8 cellular contexts compared by ENCODE assay signal in the genomic region with DNA sequence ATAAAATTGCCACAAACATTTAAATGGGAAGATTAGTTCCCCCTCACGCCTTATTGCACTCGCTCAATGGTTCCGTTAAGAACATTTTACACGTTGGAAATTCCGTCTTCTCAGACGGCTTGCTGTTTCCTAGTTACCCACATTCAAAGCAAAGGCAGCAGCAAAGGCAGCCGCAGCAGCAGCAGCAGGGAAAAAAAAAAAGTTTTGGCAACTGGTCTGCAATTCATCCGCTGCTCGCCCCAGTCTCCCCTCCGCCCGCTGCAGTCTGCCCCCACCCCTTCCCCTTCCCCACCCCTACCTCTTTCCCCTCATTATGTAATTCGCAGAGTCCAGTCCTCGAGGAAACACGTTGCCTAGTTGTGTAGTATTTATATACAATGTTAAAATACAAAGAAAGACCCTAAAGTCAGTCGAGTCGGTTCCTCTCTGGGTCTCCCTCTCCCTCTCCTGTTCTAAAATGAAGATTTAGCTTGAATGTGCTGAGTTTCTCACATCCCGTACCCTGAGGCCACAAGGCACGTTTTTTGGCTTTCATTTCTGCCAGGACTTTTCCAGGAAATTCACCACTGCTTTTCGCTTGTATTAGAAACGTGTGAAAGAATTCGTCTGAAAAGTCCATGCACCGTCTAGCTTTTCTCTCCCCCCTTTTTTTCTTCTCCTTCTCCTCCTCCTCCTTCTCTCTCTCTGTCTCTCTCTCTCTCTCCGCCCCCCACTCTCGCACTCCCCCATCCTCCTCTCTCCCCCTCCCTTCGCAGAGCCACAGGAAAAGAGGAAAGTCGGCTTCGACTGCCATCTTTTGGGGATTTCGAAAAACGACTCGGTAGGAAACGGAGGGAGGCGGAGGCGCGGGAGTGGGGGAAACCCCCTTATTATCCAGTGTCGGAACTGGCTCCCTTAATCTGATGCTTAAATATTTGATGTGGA.
DNase-seq lines count a peak whose midpoint lies in the region; ATAC-seq and TF ChIP-seq lines count a peak whose summit lies in the region.

No MANE protein-coding gene starts in this region.

- no peaks in the 10 kb centered on the region for H4K20me1 ChIP-seq in OCI-LY7 (ENCODE audit: insufficient read depth, low read length)

- no peak for ATAC-seq in stimulated activated naive CD8-positive, alpha-beta T cell treated with anti-CD3 and anti-CD28 coated beads, Interleukin-15, amount 100 ng/mL, for 72 hours
- ATAC-seq in HG02571 (IDR thresholded peaks at IDR 0.05; ENCODE audit: unreplicated experiment) (no peak), GM19467 (IDR thresholded peaks at IDR 0.05; ENCODE audit: unreplicated experiment) (no peak)

- WGBS in liver, result 1% methylated on average over 35 of the region's 35 CpGs

- peak overlapping the region in 1 of 2 donors; percentile 11 for H3K9ac ChIP-seq in liver (ENCODE audit: low read depth in 1 of 2, low read length in 2 of 2)

- no peak overlapping the region for H2AFZ ChIP-seq in OCI-LY7 (ENCODE audit: low read length)

- no peaks in the 10 kb centered on the region for H3K9me2 ChIP-seq in OCI-LY7 (ENCODE audit: insufficient read depth, low read length)

- intact Hi-C loops in CD14-positive monocyte (cut with micrococcal nuclease), result loop anchor here (5.0 to 10.0 kb wide), 2 partner anchors 140 to 143 kb away; a partner anchor contains a TSS
- intact Hi-C loops in OCI-LY7 (cut with micrococcal nuclease; ENCODE audit: unreplicated experiment), result no loop called here
- intact Hi-C loops in dorsolateral prefrontal cortex (cut with DNase I), result loop anchor here in 1 of 2 donors (2.0 to 5.0 kb wide), 2 partner anchors 140 to 933 kb away; a partner anchor contains a TSS

- no peaks in the 10 kb centered on the region for H3K36me3 ChIP-seq in OCI-LY7 (ENCODE audit: insufficient read depth, low read length)
- no peaks in the 10 kb centered on the region for H3K36me3 ChIP-seq in liver (ENCODE audit: control insufficient read depth in 4 of 4, insufficient read depth in 3 of 4, low read depth in 1 of 4, low read length in 3 of 4)

- CTCF ChIA-PET in OCI-LY7 (lab: Charles Lee; ENCODE audit: unreplicated experiment), result no interaction called here

- peaks cover 0 to 15% (median 8%) of the 10 kb centered on the region in 7 donors for H3K9me3 Mint-ChIP-seq in CD14-positive monocyte
- no peaks in the 10 kb centered on the region for H3K9me3 Mint-ChIP-seq in stimulated activated naive CD8-positive, alpha-beta T cell treated with anti-CD3 and anti-CD28 coated beads, Interleukin-15, amount 100 ng/mL, for 72 hours

- peak; percentile 88 to 89 for TF ChIP-seq RAD21 in liver (IDR thresholded peaks at IDR 0.05)

- H3K4me3 Mint-ChIP-seq in CD14-positive monocyte, result peak overlapping the region; percentile 65 to 89
- peak overlapping the region; percentile 55 to 66 for H3K4me3 Mint-ChIP-seq in stimulated activated naive CD8-positive, alpha-beta T cell treated with anti-CD3 and anti-CD28 coated beads, Interleukin-15, amount 100 ng/mL, for 72 hours

- H3K9me3 ChIP-seq in OCI-LY7 (ENCODE audit: low read length), result no peaks in the 10 kb centered on the region
- no peaks in the 10 kb centered on the region for H3K9me3 ChIP-seq in liver (ENCODE audit: control insufficient read depth in 4 of 4, low read length in 3 of 4)

- peaks cover 0 to 2% of the 10 kb centered on the region in 2 donors for H3K36me3 Mint-ChIP-seq in CD14-positive monocyte

- H3K27ac ChIP-seq in OCI-LY7 (ENCODE audit: low read depth, low read length, poor library complexity, severe bottlenecking), result no peak overlapping the region
- H3K27ac ChIP-seq in dorsolateral prefrontal cortex, result peak overlapping the region in 39 of 59 donors; percentile 21 to 89 (median 67)
- peak overlapping the region; percentile 17 to 73 for H3K27ac ChIP-seq in liver (ENCODE audit: low read depth in 1 of 2, low read length in 2 of 2)

- H3K27me3 ChIP-seq in dorsolateral prefrontal cortex (peaks cover 15 to 71% (median 50%) of the 10 kb centered on the region in 45 donors), liver (ENCODE audit: control insufficient read depth in 4 of 4, insufficient read depth in 4 of 4, low read length in 3 of 4) (peaks cover 0 to 21% (median 8%) of the 10 kb centered on the region in 4 donors)

- peak overlapping the region; percentile 30 for H3K4me3 ChIP-seq in OCI-LY7 (ENCODE audit: low read depth, low read length, poor library complexity, severe bottlenecking)
- H3K4me3 ChIP-seq in dorsolateral prefrontal cortex, result peak overlapping the region; percentile 24 to 72 (median 52)
- H3K4me3 ChIP-seq in liver (ENCODE audit: low read depth in 1 of 3, low read length in 3 of 3), result peak overlapping the region; percentile 21 to 79 (median 59)

- H3K27ac Mint-ChIP-seq in CD14-positive monocyte, result no peak overlapping the region
- H3K27ac Mint-ChIP-seq in stimulated activated naive CD8-positive, alpha-beta T cell treated with anti-CD3 and anti-CD28 coated beads, Interleukin-15, amount 100 ng/mL, for 72 hours, result no peak overlapping the region

- TF ChIP-seq CTCF in CD14-positive monocyte (IDR thresholded peaks at IDR 0.05), result no peak
- TF ChIP-seq CTCF in OCI-LY7 (conservative IDR thresholded peaks at IDR 0.05; ENCODE audit: low read length), result peak; percentile 40
- TF ChIP-seq CTCF in dorsolateral prefrontal cortex (IDR thresholded peaks at IDR 0.05 in 54 of 56, conservative IDR thresholded peaks at IDR 0.05 in 2 of 56; ENCODE audit: low read depth in 1 of 56, partially characterized antibody in 56 of 56), result peak in 55 of 56 donors; percentile 15 to 75 (median 53)
- TF ChIP-seq CTCF in liver (IDR thresholded peaks at IDR 0.05; ENCODE audit: low read depth, low read length, missing input control), result peak; percentile 51

- H3K79me2 ChIP-seq in OCI-LY7 (ENCODE audit: insufficient read depth, low read depth, low read length), result no peaks in the 10 kb centered on the region

- peaks cover 33% of the 10 kb centered on the region for H3K4me1 Mint-ChIP-seq in CD14-positive monocyte
- peaks cover 30% of the 10 kb centered on the region for H3K4me1 Mint-ChIP-seq in stimulated activated naive CD8-positive, alpha-beta T cell treated with anti-CD3 and anti-CD28 coated beads, Interleukin-15, amount 100 ng/mL, for 72 hours

- H3K27me3 Mint-ChIP-seq in CD14-positive monocyte (ENCODE audit: low read depth in 3 of 3), result peaks cover 25 to 63% (median 35%) of the 10 kb centered on the region in 3 donors
- peaks cover 71% of the 10 kb centered on the region for H3K27me3 Mint-ChIP-seq in stimulated activated naive CD8-positive, alpha-beta T cell treated with anti-CD3 and anti-CD28 coated beads, Interleukin-15, amount 100 ng/mL, for 72 hours

- H3K4me2 ChIP-seq in OCI-LY7 (ENCODE audit: low read length), result peak overlapping the region; percentile 54; the same call in 1 of the 2 replicates

- H3K4me1 ChIP-seq in OCI-LY7 (ENCODE audit: insufficient read depth, low read length, poor library complexity, severe bottlenecking), result no peaks in the 10 kb centered on the region
- peaks cover 5 to 34% (median 23%) of the 10 kb centered on the region in 4 donors for H3K4me1 ChIP-seq in liver (ENCODE audit: control insufficient read depth in 4 of 4, insufficient read depth in 4 of 4, low read length in 3 of 4)

- DNase-seq in CD14-positive monocyte (ENCODE audit: low spot score) (no peak), HuH-7 (ENCODE audit: low spot score) (peak; percentile 87), OCI-LY7 (ENCODE audit: low spot score) (peak; percentile 16), dorsolateral prefrontal cortex (peak in 5 of 10 donors; percentile 55 to 80 (median 69))
- no peak for DNase-seq in stimulated activated naive CD8-positive, alpha-beta T cell treated with anti-CD3 and anti-CD28 coated beads, Interleukin-15, amount 100 ng/mL, for 72 hours

- no TSS peak for BruUV-seq in OCI-LY7 (replicated peaks; lab: Mats Ljungman, UMichigan)

- POLR2A ChIA-PET in OCI-LY7 (lab: Charles Lee), result no interaction called here

TF ChIP-seq in liver, 16 proteins besides CTCF, POLR2A, EP300 and RAD21:
- no peak for TF ChIP-seq HNF4G (IDR thresholded peaks at IDR 0.05)
- TF ChIP-seq TAF1 (conservative IDR thresholded peaks at IDR 0.05), result peak; percentile 33
- TF ChIP-seq YY1 (IDR thresholded peaks at IDR 0.05), result no peak
- TF ChIP-seq, protein P1, sequence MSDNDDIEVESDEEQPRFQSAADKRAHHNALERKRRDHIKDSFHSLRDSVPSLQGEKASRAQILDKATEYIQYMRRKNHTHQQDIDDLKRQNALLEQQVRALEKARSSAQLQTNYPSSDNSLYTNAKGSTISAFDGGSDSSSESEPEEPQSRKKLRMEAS (IDR thresholded peaks at IDR 0.05), result peak; percentile 12
- TF ChIP-seq, protein P2, sequence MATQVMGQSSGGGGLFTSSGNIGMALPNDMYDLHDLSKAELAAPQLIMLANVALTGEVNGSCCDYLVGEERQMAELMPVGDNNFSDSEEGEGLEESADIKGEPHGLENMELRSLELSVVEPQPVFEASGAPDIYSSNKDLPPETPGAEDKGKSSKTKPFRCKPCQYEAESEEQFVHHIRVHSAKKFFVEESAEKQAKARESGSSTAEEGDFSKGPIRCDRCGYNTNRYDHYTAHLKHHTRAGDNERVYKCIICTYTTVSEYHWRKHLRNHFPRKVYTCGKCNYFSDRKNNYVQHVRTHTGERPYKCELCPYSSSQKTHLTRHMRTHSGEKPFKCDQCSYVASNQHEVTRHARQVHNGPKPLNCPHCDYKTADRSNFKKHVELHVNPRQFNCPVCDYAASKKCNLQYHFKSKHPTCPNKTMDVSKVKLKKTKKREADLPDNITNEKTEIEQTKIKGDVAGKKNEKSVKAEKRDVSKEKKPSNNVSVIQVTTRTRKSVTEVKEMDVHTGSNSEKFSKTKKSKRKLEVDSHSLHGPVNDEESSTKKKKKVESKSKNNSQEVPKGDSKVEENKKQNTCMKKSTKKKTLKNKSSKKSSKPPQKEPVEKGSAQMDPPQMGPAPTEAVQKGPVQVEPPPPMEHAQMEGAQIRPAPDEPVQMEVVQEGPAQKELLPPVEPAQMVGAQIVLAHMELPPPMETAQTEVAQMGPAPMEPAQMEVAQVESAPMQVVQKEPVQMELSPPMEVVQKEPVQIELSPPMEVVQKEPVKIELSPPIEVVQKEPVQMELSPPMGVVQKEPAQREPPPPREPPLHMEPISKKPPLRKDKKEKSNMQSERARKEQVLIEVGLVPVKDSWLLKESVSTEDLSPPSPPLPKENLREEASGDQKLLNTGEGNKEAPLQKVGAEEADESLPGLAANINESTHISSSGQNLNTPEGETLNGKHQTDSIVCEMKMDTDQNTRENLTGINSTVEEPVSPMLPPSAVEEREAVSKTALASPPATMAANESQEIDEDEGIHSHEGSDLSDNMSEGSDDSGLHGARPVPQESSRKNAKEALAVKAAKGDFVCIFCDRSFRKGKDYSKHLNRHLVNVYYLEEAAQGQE (IDR thresholded peaks at IDR 0.05), result no peak
- TF ChIP-seq FOXA2 (IDR thresholded peaks at IDR 0.05), result no peak
- TF ChIP-seq, protein P3, sequence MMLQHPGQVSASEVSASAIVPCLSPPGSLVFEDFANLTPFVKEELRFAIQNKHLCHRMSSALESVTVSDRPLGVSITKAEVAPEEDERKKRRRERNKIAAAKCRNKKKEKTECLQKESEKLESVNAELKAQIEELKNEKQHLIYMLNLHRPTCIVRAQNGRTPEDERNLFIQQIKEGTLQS (IDR thresholded peaks at IDR 0.05), result no peak

Comparison
In these comparisons a context has a peak if more than half of its experiments do, and no peak if none do; other contexts are left out.
1. DNase-seq: peak in HuH-7 (single experiment) and OCI-LY7 (single experiment); none in CD14-positive monocyte (single experiment) and stimulated activated naive CD8-positive, alpha-beta T cell treated with anti-CD3 and anti-CD28 coated beads, Interleukin-15, amount 100 ng/mL, for 72 hours (0 of 2).
2. Peak in every context shown above with its lines, with median percentiles within 50 percentile points of each other: H3K4me3 ChIP-seq.